9 cellular contexts compared by ENCODE assay signal in genomic region chr9:131610231-131610761, GRCh38.
DNase-seq lines count a peak whose midpoint lies in the region; ATAC-seq, FAIRE-seq and TF ChIP-seq lines count a peak whose summit lies in the region.
"Had no signal": no experiment of that assay in that cellular context is flagged by ENCODE, and none has a peak within 500 bp of the region (broad histone marks: within the 10 kb centered on the region; RNA-seq: fewer than 3 reads in every experiment).

No MANE protein-coding gene starts in this region.

- no peak overlapping the region for H2BK15ac ChIP-seq in H9 (ENCODE audit: low read depth, low read length)

- TF ChIP-seq EP300 in suprapubic skin (IDR thresholded peaks at IDR 0.05): no peak

- no peak overlapping the region for H4K91ac ChIP-seq in H9 (ENCODE audit: insufficient read length, low read depth, low read length)

- no peak overlapping the region for H3K27ac ChIP-seq in H9 (ENCODE audit: insufficient read length, low read depth, low read length)
- H3K27ac ChIP-seq in lower lobe of right lung: peak overlapping the region; percentile 68
- peak overlapping the region; percentile 72 for H3K27ac ChIP-seq in suprapubic skin

- no peaks in the 10 kb centered on the region for H3K79me2 ChIP-seq in H9 (ENCODE audit: insufficient read depth, low read length)

- no peak overlapping the region for H3K4ac ChIP-seq in H9 (ENCODE audit: low read depth, low read length)

- no peaks in the 10 kb centered on the region for H3K79me1 ChIP-seq in H9 (ENCODE audit: insufficient read depth, low read depth, low read length, poor library complexity, severe bottlenecking)

- no CpG with 5 or more reads among the region's 7 CpGs for WGBS in H9 (ENCODE audit: extremely low coverage, insufficient read length, low lambda C conversion rate)
- 49% methylated on average over 7 of the region's 7 CpGs for WGBS in suprapubic skin

- no peak overlapping the region for H4K5ac ChIP-seq in H9 (ENCODE audit: insufficient read length, low read depth, low read length)

- H3K56ac ChIP-seq in H9 (ENCODE audit: insufficient read length, low read depth, low read length): no peak overlapping the region

- no peak overlapping the region for H3K4me3 Mint-ChIP-seq in H9

- no peak overlapping the region for H2AFZ ChIP-seq in H9 (ENCODE audit: low read length)

- H3K14ac ChIP-seq in H9 (ENCODE audit: insufficient read depth, low read length): no peak overlapping the region

- no peak overlapping the region for H2BK20ac ChIP-seq in H9 (ENCODE audit: low read depth, low read length, poor library complexity, severe bottlenecking)

- H3K36me3 ChIP-seq in lower lobe of right lung: peaks cover 90% of the 10 kb centered on the region
- H3K36me3 ChIP-seq in suprapubic skin: peaks cover 39% of the 10 kb centered on the region

- H2BK120ac ChIP-seq in H9 (ENCODE audit: low read depth, low read length, poor library complexity, severe bottlenecking): no peak overlapping the region

- no peak overlapping the region for H3K9ac ChIP-seq in H9 (ENCODE audit: extremely low read depth, insufficient read length, low read length)

- ATAC-seq in lower lobe of right lung: peak in 1 of 2 donors; percentile 18
- ATAC-seq: HepG2 had no signal

- H2AK5ac ChIP-seq in H9 (ENCODE audit: insufficient read length, low read length): no peak overlapping the region

- H2BK5ac ChIP-seq in H9 (ENCODE audit: insufficient read length, low read length): no peak overlapping the region

- H3K9me3 Mint-ChIP-seq in H9: no peaks in the 10 kb centered on the region

- H2BK12ac ChIP-seq in H9 (ENCODE audit: insufficient read length, low read depth, low read length): no peak overlapping the region

- H3K4me3 ChIP-seq in cardiac fibroblast (replicated peaks in 1 of 2; ENCODE audit: low read depth in 2 of 2, low read length in 2 of 2): no peak overlapping the region
- H3K4me3 ChIP-seq in lower lobe of right lung: no peak overlapping the region
- no peak overlapping the region for H3K4me3 ChIP-seq in suprapubic skin
- H3K4me3 ChIP-seq: testis had no signal

- H3K9me3 ChIP-seq in H9 (ENCODE audit: control insufficient read depth, low read depth, low read length): no peaks in the 10 kb centered on the region
- H3K9me3 ChIP-seq in lower lobe of right lung: no peaks in the 10 kb centered on the region
- H3K9me3 ChIP-seq in suprapubic skin: no peaks in the 10 kb centered on the region
- H3K9me3 ChIP-seq: testis had no signal

- TF ChIP-seq POLR2A in suprapubic skin (IDR thresholded peaks at IDR 0.05): no peak
- TF ChIP-seq POLR2A in GM12891 (IDR thresholded peaks at IDR 0.05; ENCODE audit: low read depth, low read length): no peak

- no peaks in the 10 kb centered on the region for H4K20me1 ChIP-seq in H9 (ENCODE audit: control insufficient read depth, insufficient read depth, insufficient read length)

- H3T11ph ChIP-seq in H9 (ENCODE audit: low read length): no peak overlapping the region

- no peaks in the 10 kb centered on the region for H3K27me3 Mint-ChIP-seq in H9 (ENCODE audit: low read depth)

- H3K27me3 ChIP-seq in H9 (ENCODE audit: insufficient read depth, low read length) (no peaks in the 10 kb centered on the region), lower lobe of right lung (ENCODE audit: low read depth) (no peaks in the 10 kb centered on the region), suprapubic skin (no peaks in the 10 kb centered on the region)
- H3K27me3 ChIP-seq: testis had no signal

- peaks cover 31 to 34% of the 10 kb centered on the region in 2 experiments for H3K4me1 Mint-ChIP-seq in H9

- FAIRE-seq in GM12891 (lab: Jason Lieb, UNC): no peak
- FAIRE-seq: HepG2 had no signal

- DNase-seq in H9 (no peak), cardiac fibroblast (ENCODE audit: low read depth in 2 of 2) (peak; percentile 67 to 95), lower lobe of right lung (no peak), suprapubic skin (ENCODE audit: low spot score in 2 of 2) (no peak), NCI-H2081 treated with DMSO at 0.1 percent for 48 hours (lab: John Stamatoyannopoulos, UW) (no peak), GM12891 (ENCODE audit: insufficient read length, low spot score) (no peak)
- DNase-seq in activated naive CD4-positive, alpha-beta T cell (lab: John Stamatoyannopoulos, UW): no peak

- peaks cover 2% of the 10 kb centered on the region; the same call in 1 of the 2 replicates for H3K4me1 ChIP-seq in H9 (ENCODE audit: insufficient read depth, low read length)
- H3K4me1 ChIP-seq in lower lobe of right lung: peaks cover 30% of the 10 kb centered on the region
- H3K4me1 ChIP-seq in suprapubic skin: peaks cover 38% of the 10 kb centered on the region

- intact Hi-C loops in lower lobe of right lung (cut with DNase I): no loop called here

- no peak overlapping the region for H3K23ac ChIP-seq in H9 (ENCODE audit: insufficient read length, low read depth, low read length)

- no peak for TF ChIP-seq CTCF in H9 (conservative IDR thresholded peaks at IDR 0.05)
- TF ChIP-seq CTCF in cardiac fibroblast (IDR thresholded peaks at IDR 0.05; ENCODE audit: low read depth, low read length): no peak
- no peak for TF ChIP-seq CTCF in lower lobe of right lung (IDR thresholded peaks at IDR 0.05)
- TF ChIP-seq CTCF in suprapubic skin (IDR thresholded peaks at IDR 0.05): no peak

- H4K8ac ChIP-seq in H9 (replicated peaks; ENCODE audit: insufficient read length, low read depth, low read length): no peak overlapping the region

- H3K23me2 ChIP-seq in H9 (ENCODE audit: insufficient read length, low read depth, low read length, poor library complexity, severe bottlenecking): no peaks in the 10 kb centered on the region

- H3K4me2 ChIP-seq in H9 (ENCODE audit: insufficient read depth, insufficient read length, low read length): no peak overlapping the region

- peak overlapping the region; percentile 34 to 94 (median 54); a peak in 4 of 7 replicates for H3K27ac Mint-ChIP-seq in H9

- H3K36me3 Mint-ChIP-seq in H9 (ENCODE audit: insufficient read depth in 1 of 3, low read depth in 3 of 3): peaks cover 0 to 4% (median 2%) of the 10 kb centered on the region in 3 experiments; a peak in 3 of 7 replicates

- H3K18ac ChIP-seq in H9 (ENCODE audit: insufficient read length, low read depth, low read length): no peak overlapping the region

TF ChIP-seq in GM12891, 5 proteins besides CTCF, POLR2A, EP300 and RAD21:
- TF ChIP-seq SPI1 (IDR thresholded peaks at IDR 0.05; ENCODE audit: low read depth, low read length) (no peak), TAF1 (IDR thresholded peaks at IDR 0.05; ENCODE audit: low read depth, low read length) (no peak), PAX5 (IDR thresholded peaks at IDR 0.05; ENCODE audit: insufficient read depth, low read length, severe bottlenecking) (no peak), POU2F2 (IDR thresholded peaks at IDR 0.05; ENCODE audit: low read depth, low read length) (no peak), POLR2AphosphoS5 (IDR thresholded peaks at IDR 0.05; ENCODE audit: low read depth, low read length) (no peak)
TF ChIP-seq in GM12891: peak in this region for 0.

Comparison
In these comparisons a context has a peak if more than half of its experiments do, and no peak if none do; other contexts are left out.
1. DNase-seq: peak in cardiac fibroblast (2 of 2); none in H9 (single experiment), lower lobe of right lung (single experiment), suprapubic skin (0 of 2), activated naive CD4-positive, alpha-beta T cell (0 of 4), NCI-H2081 treated with DMSO at 0.1 percent for 48 hours (single experiment) and GM12891 (single experiment).